Comparison of ENCODE assay signal across 21 cellular contexts in genomic region chr16:58535100-58535499, GRCh38. TPM values are rescaled to one million over a fixed set of nuclear protein-coding genes. Genes with fewer than 3 reads are reported as not detected.
DNase-seq lines count a peak whose midpoint lies in the region; ATAC-seq and TF ChIP-seq lines count a peak whose summit lies in the region.
"Had no signal": no experiment of that assay in that cellular context is flagged by ENCODE, and none has a peak within 500 bp of the region (broad histone marks: within the 10 kb centered on the region; RNA-seq: fewer than 3 reads in every experiment).

No MANE protein-coding gene starts in this region.

- no peak for TF ChIP-seq POLR2A in gastrocnemius medialis (IDR thresholded peaks at IDR 0.05)

- H3K4me1 Mint-ChIP-seq in T-helper 17 cell = peaks cover 8% of the 10 kb centered on the region

- H3K36me3 ChIP-seq in left ventricle myocardium inferior (peaks cover 94% of the 10 kb centered on the region), gastrocnemius medialis (peaks cover 7 to 95% of the 10 kb centered on the region in 2 donors)

- H3K27ac ChIP-seq in right cardiac atrium (ENCODE audit: low read length) (no peak overlapping the region), left ventricle myocardium inferior (replicated peaks) (peak overlapping the region; percentile 61), gastrocnemius medialis (peak overlapping the region in 3 of 4 donors; percentile 66 to 74 (median 69)), dorsolateral prefrontal cortex (no peak overlapping the region)
- H3K27ac ChIP-seq: GM23248 had no signal

- 74% methylated on average over 3 of the region's 3 CpGs for WGBS in right cardiac atrium

- H3K27me3 ChIP-seq in right cardiac atrium (ENCODE audit: control insufficient read depth, insufficient read depth) (no peaks in the 10 kb centered on the region), left ventricle myocardium inferior (ENCODE audit: low read depth) (no peaks in the 10 kb centered on the region), gastrocnemius medialis (no peaks in the 10 kb centered on the region), dorsolateral prefrontal cortex (no peaks in the 10 kb centered on the region)
- H3K27me3 ChIP-seq: BE2C had no signal

- no peaks in the 10 kb centered on the region for H3K27me3 Mint-ChIP-seq in T-helper 17 cell
- H3K27me3 Mint-ChIP-seq: CD4-positive, CD25-positive, alpha-beta regulatory T cell had no signal

- H3K9me3 ChIP-seq in right cardiac atrium (ENCODE audit: control insufficient read depth, low read length) (no peaks in the 10 kb centered on the region), T-helper 17 cell (ENCODE audit: control insufficient read depth, low read length, poor library complexity, severe bottlenecking) (no peaks in the 10 kb centered on the region), left ventricle myocardium inferior (replicated peaks) (no peaks in the 10 kb centered on the region), gastrocnemius medialis (no peaks in the 10 kb centered on the region)
- H3K9me3 ChIP-seq: BE2C, HAP-1 had no signal

- ATAC-seq in Right ventricle myocardium inferior (peak; percentile 34), right cardiac atrium (no peak), T-helper 17 cell (no peak), gastrocnemius medialis (no peak), left lobe of liver (no peak)
- ATAC-seq: GM12878, K562 had no signal

- no peak overlapping the region for H3K4me3 Mint-ChIP-seq in T-helper 17 cell
- H3K4me3 Mint-ChIP-seq: CD4-positive, CD25-positive, alpha-beta regulatory T cell had no signal

- DNase-seq in Right ventricle myocardium inferior (ENCODE audit: missing footprints) (no peak), right cardiac atrium (no peak), T-helper 17 cell (no peak), left ventricle myocardium inferior (no peak), gastrocnemius medialis (no peak), GM13976 (ENCODE audit: low spot score) (no peak), dorsolateral prefrontal cortex (no peak), left lobe of liver (ENCODE audit: low spot score) (no peak)
- DNase-seq: BE2C; Calu3; CD4-positive, CD25-positive, alpha-beta regulatory T cell; DMS53; EL; GM23248; NCI-H1105; NCI-H2081 treated with DMSO at 0.1 percent for 48 hours; OCI-M1; RPMI8226 had no signal

- H3K36me3 Mint-ChIP-seq in T-helper 17 cell (ENCODE audit: low read depth) = peaks cover 20% of the 10 kb centered on the region

- intact Hi-C loops in Right ventricle myocardium inferior (cut with DNase I) = no loop called here
- intact Hi-C loops in right cardiac atrium (cut with DNase I) = no loop called here
- intact Hi-C loops in left ventricle myocardium inferior (cut with micrococcal nuclease) = loop anchor here (10.0 kb wide), 1 partner anchor 50 kb away; no protein-coding TSS in a partner anchor
- intact Hi-C loops in gastrocnemius medialis (cut with DNase I; ENCODE audit: low total_unique reads) = no loop called here
- intact Hi-C loops in dorsolateral prefrontal cortex (cut with DNase I) = no loop called here

- TF ChIP-seq CTCF in left ventricle myocardium inferior (IDR thresholded peaks at IDR 0.05; ENCODE audit: borderline replicate concordance) (no peak), gastrocnemius medialis (IDR thresholded peaks at IDR 0.05 in 4 of 5, conservative IDR thresholded peaks at IDR 0.05 in 1 of 5) (no peak), GM13976 (IDR thresholded peaks at IDR 0.05; ENCODE audit: borderline replicate concordance, control extremely low read depth, extremely low read depth, insufficient read depth, missing control alignments) (no peak), dorsolateral prefrontal cortex (IDR thresholded peaks at IDR 0.05 in 54 of 56, conservative IDR thresholded peaks at IDR 0.05 in 2 of 56; ENCODE audit: low read depth in 1 of 56, partially characterized antibody in 56 of 56) (no peak)

- H3K27ac Mint-ChIP-seq in T-helper 17 cell = peak overlapping the region; percentile 11
- H3K27ac Mint-ChIP-seq: CD4-positive, CD25-positive, alpha-beta regulatory T cell had no signal

- in situ Hi-C loops in gastrocnemius medialis (cut with MboI; ENCODE audit: low sequenced_read_pairs in 4 of 4) = no loop called here
- in situ Hi-C loops in GM13976 (cut with MboI; ENCODE audit: low sequenced_read_pairs, unreplicated experiment) = no loop called here

- H3K4me1 ChIP-seq in right cardiac atrium (ENCODE audit: control insufficient read depth, insufficient read depth, low read length) (no peaks in the 10 kb centered on the region), left ventricle myocardium inferior (peaks cover 60% of the 10 kb centered on the region), gastrocnemius medialis (no peaks in the 10 kb centered on the region)
- H3K4me1 ChIP-seq: BE2C, HAP-1 had no signal

- H3K4me3 ChIP-seq in right cardiac atrium (ENCODE audit: low read length) = no peak overlapping the region
- H3K4me3 ChIP-seq in left ventricle myocardium inferior = no peak overlapping the region
- H3K4me3 ChIP-seq in gastrocnemius medialis = no peak overlapping the region
- no peak overlapping the region for H3K4me3 ChIP-seq in dorsolateral prefrontal cortex
- H3K4me3 ChIP-seq: GM12878, GM23248, HAP-1, K562 had no signal

RNA-seq across cellular contexts. Expression of gene SETD6, which starts 19.8 kb away (rescaled TPM):
- total RNA-seq in Right ventricle myocardium inferior (13.0 TPM), right cardiac atrium (10 to 100 TPM in 2 of 4 donors, 1 to 10 TPM in 2; 9.7 to 12.4 (median 11.1) TPM), T-helper 17 cell (10 to 100 TPM; 20.7 to 24.7 TPM), left ventricle myocardium inferior (16.8 TPM), gastrocnemius medialis (10 to 100 TPM; 30.8 to 40.2 (median 38.4) TPM), dorsolateral prefrontal cortex (10 to 100 TPM; 14.5 to 47.1 (median 26.3) TPM), left lobe of liver (13.5 TPM)
- 8.5 TPM for polyA plus RNA-seq in right cardiac atrium

RNA-seq across cellular contexts. Expression of gene NDRG4, which starts 35.2 kb away (rescaled TPM):
- total RNA-seq in Right ventricle myocardium inferior (337 TPM), right cardiac atrium (100 to 1,000 TPM in 1 of 4 donors, 10 to 100 TPM in 3; 53.5 to 155 (median 97.3) TPM), T-helper 17 cell (1 to 10 TPM in 1 of 2 donors, under 1 TPM in 1; 0.90 to 1.3 TPM), left ventricle myocardium inferior (763 TPM), gastrocnemius medialis (10 to 100 TPM in 2 of 4 donors, 1 to 10 TPM in 2; 2.0 to 13.3 (median 6.5) TPM), dorsolateral prefrontal cortex (1,000 to 10,000 TPM in 17 of 120 experiments, 100 to 1,000 TPM in 103; 366 to 1,232 (median 838) TPM), left lobe of liver (2.4 TPM)
- polyA plus RNA-seq in right cardiac atrium = 164 TPM

Comparison
In these comparisons a context has a peak if more than half of its experiments do, and no peak if none do; other contexts are left out.
1. H3K27ac ChIP-seq: peak in left ventricle myocardium inferior (single experiment) and gastrocnemius medialis (3 of 4); none in right cardiac atrium (single experiment) and dorsolateral prefrontal cortex (0 of 59).